In genomic region chr4:31189938-31190337, GRCh38 we compare ENCODE assay signal across 11 cellular contexts.
"Had no signal": no experiment of that assay in that cellular context is flagged by ENCODE, and none has a peak within 500 bp of the region (broad histone marks: within the 10 kb centered on the region; RNA-seq: fewer than 3 reads in every experiment).

No MANE protein-coding gene starts in this region.

- FAIRE-seq: H1, H54 had no signal

- DNase-seq: GM23248, GOT3, H7, H9, HCEC 1CT, HFFc6 had no signal

- H3K36me3 ChIP-seq: HAP-1 had no signal

- ATAC-seq: GM23338, HCT116 had no signal

- H3K4me3 ChIP-seq: GM23248, GM23338, HAP-1 had no signal

- H3K27ac ChIP-seq: GM23248 had no signal

- H3K4me1 ChIP-seq: HAP-1 had no signal

- H3K9me3 ChIP-seq: HAP-1 had no signal

- H3K9ac ChIP-seq: GM23248 had no signal
